3 cellular contexts compared by ENCODE assay signal in genomic region chr5:125162714-125163113, GRCh38.
"Had no signal": no experiment of that assay in that cellular context is flagged by ENCODE, and none has a peak within 500 bp of the region (broad histone marks: within the 10 kb centered on the region; RNA-seq: fewer than 3 reads in every experiment).

No MANE protein-coding gene starts in this region.

- H3K4me3 ChIP-seq: GM12878 had no signal

- DNase-seq: GDM1, GF-D8 had no signal
